In genomic region chr7:17099083-17099973, GRCh38 we compare ENCODE assay signal across 1 cellular context.
TF ChIP-seq lines count a peak whose summit lies in the region.

No MANE protein-coding gene starts in this region.

TF ChIP-seq in HepG2, 621 proteins besides CTCF, POLR2A, EP300 and RAD21 (continued from another document and continues in another):
- TF ChIP-seq, protein P1, sequence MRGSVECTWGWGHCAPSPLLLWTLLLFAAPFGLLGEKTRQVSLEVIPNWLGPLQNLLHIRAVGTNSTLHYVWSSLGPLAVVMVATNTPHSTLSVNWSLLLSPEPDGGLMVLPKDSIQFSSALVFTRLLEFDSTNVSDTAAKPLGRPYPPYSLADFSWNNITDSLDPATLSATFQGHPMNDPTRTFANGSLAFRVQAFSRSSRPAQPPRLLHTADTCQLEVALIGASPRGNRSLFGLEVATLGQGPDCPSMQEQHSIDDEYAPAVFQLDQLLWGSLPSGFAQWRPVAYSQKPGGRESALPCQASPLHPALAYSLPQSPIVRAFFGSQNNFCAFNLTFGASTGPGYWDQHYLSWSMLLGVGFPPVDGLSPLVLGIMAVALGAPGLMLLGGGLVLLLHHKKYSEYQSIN (CRISPR knock-in tag; IDR thresholded peaks at IDR 0.05; ENCODE audit: borderline replicate concordance), result no peak
- TF ChIP-seq ZNF326 (CRISPR knock-in tag; IDR thresholded peaks at IDR 0.05; ENCODE audit: borderline replicate concordance) (no peak), ATF7 (IDR thresholded peaks at IDR 0.05) (peak; percentile 57), ATF7 (CRISPR knock-in tag; IDR thresholded peaks at IDR 0.05) (peak; percentile 79; the same call in 1 of the 2 replicates), ZNF674 (CRISPR knock-in tag; IDR thresholded peaks at IDR 0.05; ENCODE audit: low read depth) (no peak), NFE2 (CRISPR knock-in tag; IDR thresholded peaks at IDR 0.05) (peak; percentile 40; the same call in 1 of the 2 replicates), NAIF1 (CRISPR knock-in tag; IDR thresholded peaks at IDR 0.05; ENCODE audit: borderline replicate concordance) (no peak), TGIF2 (CRISPR knock-in tag; IDR thresholded peaks at IDR 0.05) (peak; percentile 85; the same call in 1 of the 2 replicates), ARID4A (CRISPR knock-in tag; IDR thresholded peaks at IDR 0.05; ENCODE audit: borderline replicate concordance) (peak; percentile 47; the same call in 1 of the 2 replicates), ZNF44 (CRISPR knock-in tag; IDR thresholded peaks at IDR 0.05) (peak; percentile 73; the same call in 1 of the 2 replicates), ZNF383 (CRISPR knock-in tag; IDR thresholded peaks at IDR 0.05; ENCODE audit: borderline replicate concordance) (no peak), STAG1 (CRISPR knock-in tag; IDR thresholded peaks at IDR 0.05) (peak; percentile 48), SMC3 (IDR thresholded peaks at IDR 0.05; ENCODE audit: low read length) (peak; percentile 75), ZEB1 (IDR thresholded peaks at IDR 0.05; ENCODE audit: insufficient replicate concordance, low read depth) (peak; percentile 88), ZBTB20 (CRISPR knock-in tag; IDR thresholded peaks at IDR 0.05; ENCODE audit: borderline replicate concordance, low read depth) (peak; percentile 94; the same call in 1 of the 2 replicates), ZNF20 (CRISPR knock-in tag; IDR thresholded peaks at IDR 0.05) (no peak), ZNF260 (CRISPR knock-in tag; IDR thresholded peaks at IDR 0.05; ENCODE audit: borderline replicate concordance, low read depth) (no peak), KAT8 (CRISPR knock-in tag; IDR thresholded peaks at IDR 0.05) (peak; percentile 77), ZSCAN9 (CRISPR knock-in tag; IDR thresholded peaks at IDR 0.05; ENCODE audit: borderline replicate concordance) (peak; percentile 94), ZNF430 (CRISPR knock-in tag; IDR thresholded peaks at IDR 0.05) (peak; percentile 79; the same call in 1 of the 2 replicates), ZBTB7B (CRISPR knock-in tag; IDR thresholded peaks at IDR 0.05) (0 out of 2 replicates have a peak, but pooled peaks have one; percentile 61), REXO4 (CRISPR knock-in tag; IDR thresholded peaks at IDR 0.05; ENCODE audit: borderline replicate concordance) (no peak), ZNF292 (CRISPR knock-in tag; IDR thresholded peaks at IDR 0.05; ENCODE audit: borderline replicate concordance, low read depth) (peak; percentile 66; the same call in 1 of the 2 replicates), TP53 (CRISPR knock-in tag; conservative IDR thresholded peaks at IDR 0.05) (no peak; the same call in 1 of the 2 replicates), NCOA2 (CRISPR knock-in tag; IDR thresholded peaks at IDR 0.05) (peak; percentile 99), SOX13 (IDR thresholded peaks at IDR 0.05) (peak; percentile 99), SOX13 (CRISPR knock-in tag; conservative IDR thresholded peaks at IDR 0.05 in 1 of 2, IDR thresholded peaks at IDR 0.05 in 1 of 2) (peak in 1 of 2 experiments; percentile 99; a peak in 2 of 4 replicates), ZNF75D (CRISPR knock-in tag; IDR thresholded peaks at IDR 0.05; ENCODE audit: borderline replicate concordance) (no peak), ZNF451 (CRISPR knock-in tag; IDR thresholded peaks at IDR 0.05) (no peak), SNAPC5 (CRISPR knock-in tag; IDR thresholded peaks at IDR 0.05; ENCODE audit: borderline replicate concordance) (peak; percentile 66; the same call in 1 of the 2 replicates), HNRNPH1 (optimal IDR thresholded peaks at IDR 0.05; ENCODE audit: low read depth, low read length) (no peak), THAP11 (CRISPR knock-in tag; IDR thresholded peaks at IDR 0.05) (peak; percentile 78), PCBP2 (optimal IDR thresholded peaks at IDR 0.05; ENCODE audit: low read depth, low read length, poor library complexity, severe bottlenecking) (no peak), ZNF841 (CRISPR knock-in tag; IDR thresholded peaks at IDR 0.05; ENCODE audit: borderline replicate concordance) (no peak), MATR3 (CRISPR knock-in tag; IDR thresholded peaks at IDR 0.05) (no peak), ZNF543 (CRISPR knock-in tag; IDR thresholded peaks at IDR 0.05) (0 out of 2 replicates have a peak, but pooled peaks have one; percentile 53), MIER2 (CRISPR knock-in tag; IDR thresholded peaks at IDR 0.05) (peak; percentile 89), ZNF629 (CRISPR knock-in tag; conservative IDR thresholded peaks at IDR 0.05) (peak; percentile 67), PRPF4 (IDR thresholded peaks at IDR 0.05; ENCODE audit: low read depth, low read length, poor library complexity, severe bottlenecking) (no peak), ATF2 (CRISPR knock-in tag; IDR thresholded peaks at IDR 0.05) (peak; percentile 95), HDAC1 (CRISPR knock-in tag; IDR thresholded peaks at IDR 0.05) (peak; percentile 89), GLI4 (CRISPR knock-in tag; IDR thresholded peaks at IDR 0.05; ENCODE audit: borderline replicate concordance) (no peak)
- TF ChIP-seq, protein P2, sequence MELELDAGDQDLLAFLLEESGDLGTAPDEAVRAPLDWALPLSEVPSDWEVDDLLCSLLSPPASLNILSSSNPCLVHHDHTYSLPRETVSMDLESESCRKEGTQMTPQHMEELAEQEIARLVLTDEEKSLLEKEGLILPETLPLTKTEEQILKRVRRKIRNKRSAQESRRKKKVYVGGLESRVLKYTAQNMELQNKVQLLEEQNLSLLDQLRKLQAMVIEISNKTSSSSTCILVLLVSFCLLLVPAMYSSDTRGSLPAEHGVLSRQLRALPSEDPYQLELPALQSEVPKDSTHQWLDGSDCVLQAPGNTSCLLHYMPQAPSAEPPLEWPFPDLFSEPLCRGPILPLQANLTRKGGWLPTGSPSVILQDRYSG (CRISPR knock-in tag; IDR thresholded peaks at IDR 0.05), result no peak
- TF ChIP-seq, protein P3, sequence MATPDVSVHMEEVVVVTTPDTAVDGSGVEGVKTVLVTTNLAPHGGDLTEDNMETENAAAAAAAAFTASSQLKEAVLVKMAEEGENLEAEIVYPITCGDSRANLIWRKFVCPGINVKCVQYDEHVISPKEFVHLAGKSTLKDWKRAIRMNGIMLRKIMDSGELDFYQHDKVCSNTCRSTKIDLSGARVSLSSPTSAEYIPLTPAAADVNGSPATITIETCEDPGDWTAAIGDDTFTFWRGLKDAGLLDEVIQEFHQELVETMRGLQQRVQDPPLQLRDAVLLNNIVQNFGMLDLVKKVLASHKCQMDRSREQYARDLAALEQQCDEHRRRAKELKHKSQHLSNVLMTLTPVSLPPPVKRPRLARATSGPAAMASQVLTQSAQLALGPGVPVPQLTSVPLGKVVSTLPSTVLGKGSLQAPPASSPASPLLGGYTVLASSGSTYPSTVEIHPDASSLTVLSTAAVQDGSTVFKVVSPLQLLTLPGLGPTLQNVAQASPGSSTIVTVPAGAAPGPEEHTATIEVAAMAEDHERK (CRISPR knock-in tag; IDR thresholded peaks at IDR 0.05; ENCODE audit: low read depth), result peak; percentile 56; the same call in 1 of the 2 replicates
- TF ChIP-seq, protein P4, sequence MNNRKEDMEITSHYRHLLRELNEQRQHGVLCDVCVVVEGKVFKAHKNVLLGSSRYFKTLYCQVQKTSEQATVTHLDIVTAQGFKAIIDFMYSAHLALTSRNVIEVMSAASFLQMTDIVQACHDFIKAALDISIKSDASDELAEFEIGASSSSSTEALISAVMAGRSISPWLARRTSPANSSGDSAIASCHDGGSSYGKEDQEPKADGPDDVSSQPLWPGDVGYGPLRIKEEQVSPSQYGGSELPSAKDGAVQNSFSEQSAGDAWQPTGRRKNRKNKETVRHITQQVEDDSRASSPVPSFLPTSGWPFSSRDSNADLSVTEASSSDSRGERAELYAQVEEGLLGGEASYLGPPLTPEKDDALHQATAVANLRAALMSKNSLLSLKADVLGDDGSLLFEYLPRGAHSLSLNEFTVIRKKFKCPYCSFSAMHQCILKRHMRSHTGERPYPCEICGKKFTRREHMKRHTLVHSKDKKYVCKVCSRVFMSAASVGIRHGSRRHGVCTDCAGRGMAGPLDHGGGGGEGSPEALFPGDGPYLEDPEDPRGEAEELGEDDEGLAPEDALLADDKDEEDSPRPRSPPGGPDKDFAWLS (CRISPR knock-in tag; IDR thresholded peaks at IDR 0.05; ENCODE audit: borderline replicate concordance), result no peak
- TF ChIP-seq, protein P5, sequence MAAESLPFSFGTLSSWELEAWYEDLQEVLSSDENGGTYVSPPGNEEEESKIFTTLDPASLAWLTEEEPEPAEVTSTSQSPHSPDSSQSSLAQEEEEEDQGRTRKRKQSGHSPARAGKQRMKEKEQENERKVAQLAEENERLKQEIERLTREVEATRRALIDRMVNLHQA (CRISPR knock-in tag; IDR thresholded peaks at IDR 0.05), result no peak
- TF ChIP-seq, protein P6, sequence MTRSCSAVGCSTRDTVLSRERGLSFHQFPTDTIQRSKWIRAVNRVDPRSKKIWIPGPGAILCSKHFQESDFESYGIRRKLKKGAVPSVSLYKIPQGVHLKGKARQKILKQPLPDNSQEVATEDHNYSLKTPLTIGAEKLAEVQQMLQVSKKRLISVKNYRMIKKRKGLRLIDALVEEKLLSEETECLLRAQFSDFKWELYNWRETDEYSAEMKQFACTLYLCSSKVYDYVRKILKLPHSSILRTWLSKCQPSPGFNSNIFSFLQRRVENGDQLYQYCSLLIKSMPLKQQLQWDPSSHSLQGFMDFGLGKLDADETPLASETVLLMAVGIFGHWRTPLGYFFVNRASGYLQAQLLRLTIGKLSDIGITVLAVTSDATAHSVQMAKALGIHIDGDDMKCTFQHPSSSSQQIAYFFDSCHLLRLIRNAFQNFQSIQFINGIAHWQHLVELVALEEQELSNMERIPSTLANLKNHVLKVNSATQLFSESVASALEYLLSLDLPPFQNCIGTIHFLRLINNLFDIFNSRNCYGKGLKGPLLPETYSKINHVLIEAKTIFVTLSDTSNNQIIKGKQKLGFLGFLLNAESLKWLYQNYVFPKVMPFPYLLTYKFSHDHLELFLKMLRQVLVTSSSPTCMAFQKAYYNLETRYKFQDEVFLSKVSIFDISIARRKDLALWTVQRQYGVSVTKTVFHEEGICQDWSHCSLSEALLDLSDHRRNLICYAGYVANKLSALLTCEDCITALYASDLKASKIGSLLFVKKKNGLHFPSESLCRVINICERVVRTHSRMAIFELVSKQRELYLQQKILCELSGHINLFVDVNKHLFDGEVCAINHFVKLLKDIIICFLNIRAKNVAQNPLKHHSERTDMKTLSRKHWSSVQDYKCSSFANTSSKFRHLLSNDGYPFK (CRISPR knock-in tag; IDR thresholded peaks at IDR 0.05; ENCODE audit: borderline replicate concordance), result no peak
- TF ChIP-seq, protein P7, sequence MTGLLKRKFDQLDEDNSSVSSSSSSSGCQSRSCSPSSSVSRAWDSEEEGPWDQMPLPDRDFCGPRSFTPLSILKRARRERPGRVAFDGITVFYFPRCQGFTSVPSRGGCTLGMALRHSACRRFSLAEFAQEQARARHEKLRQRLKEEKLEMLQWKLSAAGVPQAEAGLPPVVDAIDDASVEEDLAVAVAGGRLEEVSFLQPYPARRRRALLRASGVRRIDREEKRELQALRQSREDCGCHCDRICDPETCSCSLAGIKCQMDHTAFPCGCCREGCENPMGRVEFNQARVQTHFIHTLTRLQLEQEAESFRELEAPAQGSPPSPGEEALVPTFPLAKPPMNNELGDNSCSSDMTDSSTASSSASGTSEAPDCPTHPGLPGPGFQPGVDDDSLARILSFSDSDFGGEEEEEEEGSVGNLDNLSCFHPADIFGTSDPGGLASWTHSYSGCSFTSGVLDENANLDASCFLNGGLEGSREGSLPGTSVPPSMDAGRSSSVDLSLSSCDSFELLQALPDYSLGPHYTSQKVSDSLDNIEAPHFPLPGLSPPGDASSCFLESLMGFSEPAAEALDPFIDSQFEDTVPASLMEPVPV (CRISPR knock-in tag; IDR thresholded peaks at IDR 0.05), result peak; percentile 64; the same call in 1 of the 2 replicates
- TF ChIP-seq, protein P8, sequence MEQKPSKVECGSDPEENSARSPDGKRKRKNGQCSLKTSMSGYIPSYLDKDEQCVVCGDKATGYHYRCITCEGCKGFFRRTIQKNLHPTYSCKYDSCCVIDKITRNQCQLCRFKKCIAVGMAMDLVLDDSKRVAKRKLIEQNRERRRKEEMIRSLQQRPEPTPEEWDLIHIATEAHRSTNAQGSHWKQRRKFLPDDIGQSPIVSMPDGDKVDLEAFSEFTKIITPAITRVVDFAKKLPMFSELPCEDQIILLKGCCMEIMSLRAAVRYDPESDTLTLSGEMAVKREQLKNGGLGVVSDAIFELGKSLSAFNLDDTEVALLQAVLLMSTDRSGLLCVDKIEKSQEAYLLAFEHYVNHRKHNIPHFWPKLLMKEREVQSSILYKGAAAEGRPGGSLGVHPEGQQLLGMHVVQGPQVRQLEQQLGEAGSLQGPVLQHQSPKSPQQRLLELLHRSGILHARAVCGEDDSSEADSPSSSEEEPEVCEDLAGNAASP (CRISPR knock-in tag; IDR thresholded peaks at IDR 0.05; ENCODE audit: borderline replicate concordance), result peak; percentile 89
